In the genomic region with DNA sequence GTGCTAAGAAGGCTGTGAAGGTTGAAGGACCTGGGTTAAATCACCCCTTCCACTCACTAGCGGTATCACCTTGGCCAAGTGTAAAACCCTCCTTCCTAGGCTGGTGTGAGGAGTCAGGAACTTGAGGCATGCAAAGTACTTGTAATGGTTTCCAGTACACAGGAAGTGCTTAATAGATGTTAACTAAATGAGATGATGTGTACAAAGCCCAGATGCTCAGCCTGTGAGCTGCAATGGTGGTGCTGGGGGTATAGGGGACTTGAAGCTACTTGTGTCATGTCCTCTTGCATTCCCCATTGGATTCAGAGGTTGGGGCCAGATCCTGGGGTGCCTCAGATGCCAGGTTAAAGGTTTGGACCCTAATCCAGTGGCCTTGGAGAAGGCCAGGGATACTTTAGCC, we compare ENCODE assay signal across 6 cellular contexts.
"Had no signal": no experiment of that assay in that cellular context is flagged by ENCODE, and none has a peak within 500 bp of the region (broad histone marks: within the 10 kb centered on the region; RNA-seq: fewer than 3 reads in every experiment).

No MANE protein-coding gene starts in this region.

- H3K9ac ChIP-seq: GM23248 had no signal

- H3K4me1 ChIP-seq: HAP-1 had no signal

- H3K27ac ChIP-seq: GM23248 had no signal

- H2AFZ ChIP-seq: GM23248 had no signal

- H3K36me3 ChIP-seq: HAP-1 had no signal

- H3K9me3 ChIP-seq: HAP-1 had no signal

- ATAC-seq: HCT116, K562 had no signal

- H3K4me3 ChIP-seq: GM23248, HAP-1, K562 had no signal

- DNase-seq: GM23248, GOT3, IMR-90 had no signal
